9 cellular contexts compared by ENCODE assay signal in the genomic region with DNA sequence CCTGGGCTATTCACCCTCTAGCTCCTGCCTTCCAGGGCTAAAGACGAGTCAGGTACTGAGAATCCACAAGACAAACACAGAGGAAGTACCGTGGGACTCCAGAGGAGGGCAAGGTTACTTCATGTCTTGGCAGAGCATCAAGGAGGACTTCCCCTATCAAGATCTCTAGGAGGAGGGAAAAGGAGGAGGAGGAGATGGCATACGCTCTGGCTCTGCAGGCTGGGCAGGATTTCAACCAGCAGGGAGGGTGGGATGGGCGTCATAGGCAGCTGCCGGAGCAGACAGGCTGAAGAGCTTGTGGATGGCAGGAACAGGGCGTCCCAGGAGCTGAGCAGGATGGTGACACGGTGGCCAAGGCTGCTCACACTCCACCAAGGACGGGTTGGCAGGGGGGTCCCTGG. TPM values are rescaled to one million over a fixed set of nuclear protein-coding genes. Genes with fewer than 3 reads are reported as not detected.
A peak's percentile ranks its signal among the peaks of the same experiment; 100 is the strongest.
DNase-seq lines count a peak whose midpoint lies in the region; ATAC-seq and TF ChIP-seq lines count a peak whose summit lies in the region.
"Had no signal": no experiment of that assay in that cellular context is flagged by ENCODE, and none has a peak within 500 bp of the region (broad histone marks: within the 10 kb centered on the region; RNA-seq: fewer than 3 reads in every experiment).

No MANE protein-coding gene starts in this region.

- peak; percentile 59 for TF ChIP-seq CTCF in LNCaP clone FGC (IDR thresholded peaks at IDR 0.05; ENCODE audit: control insufficient read depth, extremely low read depth, insufficient read depth)
- TF ChIP-seq CTCF in WTC11 (IDR thresholded peaks at IDR 0.05): no peak
- TF ChIP-seq CTCF in hepatocyte (IDR thresholded peaks at IDR 0.05; ENCODE audit: poor library complexity): peak; percentile 29
- peak in 1 of 2 donors; percentile 38 for TF ChIP-seq CTCF in suprapubic skin (IDR thresholded peaks at IDR 0.05)
- no peak for TF ChIP-seq CTCF in ascending aorta (IDR thresholded peaks at IDR 0.05)

- peaks cover 26% of the 10 kb centered on the region for H3K36me3 Mint-ChIP-seq in WTC11

- H3K27me3 ChIP-seq in hepatocyte: no peaks in the 10 kb centered on the region
- no peaks in the 10 kb centered on the region for H3K27me3 ChIP-seq in suprapubic skin
- no peaks in the 10 kb centered on the region for H3K27me3 ChIP-seq in effector memory CD4-positive, alpha-beta T cell (replicated peaks; ENCODE audit: control insufficient read depth, insufficient read depth, low read length, poor library complexity, severe bottlenecking)
- no peaks in the 10 kb centered on the region for H3K27me3 ChIP-seq in ascending aorta

- H3K9me3 Mint-ChIP-seq in WTC11: no peaks in the 10 kb centered on the region
- H3K9me3 Mint-ChIP-seq: central memory CD8-positive, alpha-beta T cell had no signal

- H3K27ac ChIP-seq in hepatocyte: no peak overlapping the region
- peak overlapping the region; percentile 65 for H3K27ac ChIP-seq in suprapubic skin
- no peak overlapping the region for H3K27ac ChIP-seq in effector memory CD4-positive, alpha-beta T cell (ENCODE audit: insufficient read depth, low read length, poor library complexity, severe bottlenecking)
- no peak overlapping the region for H3K27ac ChIP-seq in ascending aorta

- intact Hi-C loops in ascending aorta (cut with DNase I): no loop called here

- no peaks in the 10 kb centered on the region for H3K4me1 ChIP-seq in hepatocyte (ENCODE audit: insufficient read depth)
- H3K4me1 ChIP-seq in suprapubic skin: peaks cover 23% of the 10 kb centered on the region
- no peaks in the 10 kb centered on the region for H3K4me1 ChIP-seq in effector memory CD4-positive, alpha-beta T cell (ENCODE audit: control insufficient read depth, insufficient read depth, low read length, poor library complexity, severe bottlenecking)
- H3K4me1 ChIP-seq in ascending aorta: no peaks in the 10 kb centered on the region

- CTCF ChIA-PET in WTC11 (lab: Charles Lee): interaction anchor here (0.6 to 2.3 kb wide), 37 partner anchors 8 to 510 kb away, joined by 3 to 23 read pairs (median 4); a partner anchor contains a TSS

- H3K4me3 ChIP-seq in LNCaP clone FGC (ENCODE audit: low read depth, low read length): no peak overlapping the region
- H3K4me3 ChIP-seq in hepatocyte: no peak overlapping the region
- no peak overlapping the region for H3K4me3 ChIP-seq in suprapubic skin
- H3K4me3 ChIP-seq in effector memory CD4-positive, alpha-beta T cell (ENCODE audit: insufficient read depth, low read depth, low read length, poor library complexity, severe bottlenecking): no peak overlapping the region
- no peak overlapping the region for H3K4me3 ChIP-seq in ascending aorta

- H3K9me2 ChIP-seq in hepatocyte (replicated peaks; ENCODE audit: insufficient read depth): no peaks in the 10 kb centered on the region

- 40% methylated on average over 8 of the region's 8 CpGs for WGBS in hepatocyte (ENCODE audit: low lambda C conversion rate, missing lambda C conversion rate)
- WGBS in suprapubic skin: 17% methylated on average over 8 of the region's 8 CpGs

- POLR2A ChIA-PET in WTC11 (lab: Charles Lee): interaction anchor here (0.7 to 1.6 kb wide), 5 partner anchors 22 to 249 kb away, joined by 3 to 5 read pairs (median 3); a partner anchor contains a TSS

- peak; percentile 64 for ATAC-seq in WTC11
- ATAC-seq in GM21528 (IDR thresholded peaks at IDR 0.05; ENCODE audit: low FRiP score, unreplicated experiment): no peak

- H4K20me1 ChIP-seq in hepatocyte (ENCODE audit: insufficient read depth, poor library complexity, severe bottlenecking): no peaks in the 10 kb centered on the region

- DNase-seq in CD1c-positive myeloid dendritic cell (ENCODE audit: extremely low spot score): peak; percentile 75
- DNase-seq in LNCaP clone FGC (ENCODE audit: low read depth): peak; percentile 99
- peak; percentile 43 for DNase-seq in WTC11 (ENCODE audit: low spot score)
- DNase-seq in hepatocyte (ENCODE audit: low spot score): peak; percentile 77
- peak in 1 of 2 donors; percentile 80 for DNase-seq in suprapubic skin (ENCODE audit: low spot score in 2 of 2)
- DNase-seq in effector memory CD4-positive, alpha-beta T cell: no peak
- DNase-seq in ascending aorta (ENCODE audit: low spot score in 2 of 2): no peak

- H3K27ac Mint-ChIP-seq in WTC11: peak overlapping the region; percentile 57; the same call in 1 of the 2 replicates

- H3K4me1 Mint-ChIP-seq in WTC11: peaks cover 3% of the 10 kb centered on the region; the same call in 1 of the 2 replicates
- H3K4me1 Mint-ChIP-seq: central memory CD8-positive, alpha-beta T cell had no signal

- H3K36me3 ChIP-seq in hepatocyte (replicated peaks; ENCODE audit: insufficient read depth, low read depth) (no peaks in the 10 kb centered on the region), suprapubic skin (peaks cover 33% of the 10 kb centered on the region), ascending aorta (peaks cover 28 to 30% of the 10 kb centered on the region in 2 donors)
- H3K36me3 ChIP-seq in effector memory CD4-positive, alpha-beta T cell (ENCODE audit: control insufficient read depth, insufficient read depth, low read length): peaks cover 30% of the 10 kb centered on the region

- no peak for TF ChIP-seq EP300 in suprapubic skin (IDR thresholded peaks at IDR 0.05)

- TF ChIP-seq POLR2A in suprapubic skin (IDR thresholded peaks at IDR 0.05): no peak

- H3K27me3 Mint-ChIP-seq in WTC11 (ENCODE audit: low read depth): no peaks in the 10 kb centered on the region
- H3K27me3 Mint-ChIP-seq: central memory CD8-positive, alpha-beta T cell had no signal

- H3K4me2 ChIP-seq in hepatocyte: no peak overlapping the region

- H3K4me3 Mint-ChIP-seq in WTC11: no peak overlapping the region
- H3K4me3 Mint-ChIP-seq: central memory CD8-positive, alpha-beta T cell had no signal

- H3K9me3 ChIP-seq in hepatocyte (ENCODE audit: low read depth) (no peaks in the 10 kb centered on the region), suprapubic skin (no peaks in the 10 kb centered on the region), ascending aorta (no peaks in the 10 kb centered on the region)
- H3K9me3 ChIP-seq in effector memory CD4-positive, alpha-beta T cell (ENCODE audit: control insufficient read depth, low read length): no peaks in the 10 kb centered on the region

- no peak overlapping the region for H2AFZ ChIP-seq in hepatocyte

- H3K79me2 ChIP-seq in hepatocyte: no peaks in the 10 kb centered on the region

TF ChIP-seq in WTC11, 78 proteins besides CTCF, POLR2A, EP300 and RAD21:
- no peak for TF ChIP-seq TEAD4 (CRISPR knock-in tag; IDR thresholded peaks at IDR 0.05)
- peak; percentile 96 for TF ChIP-seq ZNF263 (CRISPR knock-in tag; IDR thresholded peaks at IDR 0.05; ENCODE audit: low read depth)
- TF ChIP-seq, protein P1, sequence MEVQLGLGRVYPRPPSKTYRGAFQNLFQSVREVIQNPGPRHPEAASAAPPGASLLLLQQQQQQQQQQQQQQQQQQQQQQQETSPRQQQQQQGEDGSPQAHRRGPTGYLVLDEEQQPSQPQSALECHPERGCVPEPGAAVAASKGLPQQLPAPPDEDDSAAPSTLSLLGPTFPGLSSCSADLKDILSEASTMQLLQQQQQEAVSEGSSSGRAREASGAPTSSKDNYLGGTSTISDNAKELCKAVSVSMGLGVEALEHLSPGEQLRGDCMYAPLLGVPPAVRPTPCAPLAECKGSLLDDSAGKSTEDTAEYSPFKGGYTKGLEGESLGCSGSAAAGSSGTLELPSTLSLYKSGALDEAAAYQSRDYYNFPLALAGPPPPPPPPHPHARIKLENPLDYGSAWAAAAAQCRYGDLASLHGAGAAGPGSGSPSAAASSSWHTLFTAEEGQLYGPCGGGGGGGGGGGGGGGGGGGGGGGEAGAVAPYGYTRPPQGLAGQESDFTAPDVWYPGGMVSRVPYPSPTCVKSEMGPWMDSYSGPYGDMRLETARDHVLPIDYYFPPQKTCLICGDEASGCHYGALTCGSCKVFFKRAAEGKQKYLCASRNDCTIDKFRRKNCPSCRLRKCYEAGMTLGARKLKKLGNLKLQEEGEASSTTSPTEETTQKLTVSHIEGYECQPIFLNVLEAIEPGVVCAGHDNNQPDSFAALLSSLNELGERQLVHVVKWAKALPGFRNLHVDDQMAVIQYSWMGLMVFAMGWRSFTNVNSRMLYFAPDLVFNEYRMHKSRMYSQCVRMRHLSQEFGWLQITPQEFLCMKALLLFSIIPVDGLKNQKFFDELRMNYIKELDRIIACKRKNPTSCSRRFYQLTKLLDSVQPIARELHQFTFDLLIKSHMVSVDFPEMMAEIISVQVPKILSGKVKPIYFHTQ (CRISPR knock-in tag; IDR thresholded peaks at IDR 0.05): no peak

RNA-seq across cellular contexts. Expression of a gene that starts 21.3 kb away (rescaled TPM):
- 298 to 333 TPM (median 313 TPM) in 3 replicates for total RNA-seq in WTC11 (2021)
- total RNA-seq in hepatocyte: 65.6 and 68.5 TPM in 2 replicates
- polyA plus RNA-seq in hepatocyte: 236 and 252 TPM in 2 replicates
- total RNA-seq in suprapubic skin: 100 to 1,000 TPM in 3 of 4 donors, 10 to 100 TPM in 1; 99.8 to 127 (median 116) TPM
- 63.5 TPM for total RNA-seq in ascending aorta

RNA-seq across cellular contexts. Expression of a gene that starts 21.4 kb away (rescaled TPM):
- total RNA-seq in WTC11 (2021): 21.3 to 28.2 TPM (median 27.8 TPM) in 3 replicates
- 64.4 and 70.1 TPM in 2 replicates for total RNA-seq in hepatocyte
- 56.3 and 64.6 TPM in 2 replicates for polyA plus RNA-seq in hepatocyte
- total RNA-seq in suprapubic skin: 10 to 100 TPM in 3 of 4 donors, 1 to 10 TPM in 1; 8.8 to 59.5 (median 41.2) TPM
- total RNA-seq in ascending aorta: 0.96 TPM

Comparison
In these comparisons a context has a peak if more than half of its experiments do, and no peak if none do; other contexts are left out.
1. DNase-seq: peak in CD1c-positive myeloid dendritic cell (single experiment), LNCaP clone FGC (single experiment), WTC11 (single experiment) and hepatocyte (single experiment); none in effector memory CD4-positive, alpha-beta T cell (0 of 3) and ascending aorta (0 of 2).
2. CTCF ChIP-seq: peak in LNCaP clone FGC (single experiment) and hepatocyte (single experiment); none in WTC11 (single experiment) and ascending aorta (0 of 3).